Comparison of ENCODE assay signal across 18 cellular contexts in genomic region chr1:87474098-87474497, GRCh38.
A peak's percentile ranks its signal among the peaks of the same experiment; 100 is the strongest.
DNase-seq lines count a peak whose midpoint lies in the region; ATAC-seq and TF ChIP-seq lines count a peak whose summit lies in the region.
"Had no signal": no experiment of that assay in that cellular context is flagged by ENCODE, and none has a peak within 500 bp of the region (broad histone marks: within the 10 kb centered on the region; RNA-seq: fewer than 3 reads in every experiment).

No MANE protein-coding gene starts in this region.

- H3K27me3 Mint-ChIP-seq in HFFc6 (ENCODE audit: insufficient read depth): peaks cover 3% of the 10 kb centered on the region; the same call in 1 of the 2 replicates
- H3K27me3 Mint-ChIP-seq: B cell had no signal

- H3K4me2 ChIP-seq in PC-3 (ENCODE audit: low read length): 0 out of 2 replicates have a peak overlapping the region, but pooled peaks have one; percentile 18

- no peaks in the 10 kb centered on the region for H3K4me1 Mint-ChIP-seq in HFFc6 (ENCODE audit: low read depth)
- H3K4me1 Mint-ChIP-seq: B cell had no signal

- H3K36me3 Mint-ChIP-seq in HFFc6 (ENCODE audit: low read depth): no peaks in the 10 kb centered on the region

- ATAC-seq in PC-3 (no peak), GM21360 (IDR thresholded peaks at IDR 0.05; ENCODE audit: unreplicated experiment) (no peak)

- no peak overlapping the region for H3K9ac ChIP-seq in PC-3 (ENCODE audit: low read length)

- H3K9me3 ChIP-seq in PC-3 (ENCODE audit: low read length): no peaks in the 10 kb centered on the region
- H3K9me3 ChIP-seq: MG63, Peyer's patch had no signal

- no peaks in the 10 kb centered on the region for H3K79me2 ChIP-seq in PC-3 (ENCODE audit: low read length)

- no peaks in the 10 kb centered on the region for H3K36me3 ChIP-seq in PC-3 (ENCODE audit: low read depth, low read length)
- H3K36me3 ChIP-seq: MG63, Peyer's patch had no signal

- peaks cover 3% of the 10 kb centered on the region for H3F3A ChIP-seq in PC-3 (ENCODE audit: low read length, unreplicated experiment)

- TF ChIP-seq CTCF in PC-3 (conservative IDR thresholded peaks at IDR 0.05; ENCODE audit: low read depth, low read length) (no peak), HFFc6 (IDR thresholded peaks at IDR 0.05) (no peak)

- POLR2A ChIA-PET in PC-3 (lab: Charles Lee; ENCODE audit: unreplicated experiment): no interaction called here

- H3K4me3 Mint-ChIP-seq in HFFc6: no peak overlapping the region
- H3K4me3 Mint-ChIP-seq: B cell had no signal

- no peaks in the 10 kb centered on the region for H3K9me2 ChIP-seq in PC-3 (replicated peaks; ENCODE audit: low read length)

- peaks cover 22% of the 10 kb centered on the region for H3K4me1 ChIP-seq in PC-3 (ENCODE audit: insufficient read depth, low read length)
- H3K4me1 ChIP-seq: Peyer's patch had no signal

- H3K27ac Mint-ChIP-seq in HFFc6: no peak overlapping the region
- H3K27ac Mint-ChIP-seq: B cell had no signal

- no peaks in the 10 kb centered on the region for H3K27me3 ChIP-seq in PC-3 (ENCODE audit: low read length)
- H3K27me3 ChIP-seq: MG63, Peyer's patch had no signal

- H4K20me1 ChIP-seq in PC-3 (ENCODE audit: low read length): no peaks in the 10 kb centered on the region

- intact Hi-C loops in PC-3 (cut with micrococcal nuclease): loop anchor here (5.0 to 10.0 kb wide), 3 partner anchors 82 to 481 kb away; no protein-coding TSS in a partner anchor
- intact Hi-C loops in head of caudate nucleus (cut with DNase I): no loop called here

- H3K4me3 ChIP-seq in PC-3 (ENCODE audit: low read length): no peak overlapping the region
- H3K4me3 ChIP-seq: MG63, Peyer's patch had no signal

- DNase-seq in Ammon's horn (ENCODE audit: low spot score): peak; percentile 61
- DNase-seq in PC-3: no peak
- DNase-seq in head of caudate nucleus: peak in 30 of 42 donors; percentile 4 to 63 (median 29)
- DNase-seq in pons (ENCODE audit: low spot score): peak; percentile 71
- no peak for DNase-seq in stimulated activated naive CD4-positive, alpha-beta T cell treated with Interleukin-2 at 50 U/mL for 16 hours (lab: John Stamatoyannopoulos, UW)
- no peak for DNase-seq in A172 (ENCODE audit: low spot score)
- DNase-seq in HFFc6: no peak
- DNase-seq: DMS53, GDM1, Kasumi-1, MG63, NCI-H1417, NCI-H187 treated with DMSO at 0.1 percent for 48 hours, NCI-H2227 treated with DMSO at 0.1 percent for 48 hours, NCI-H510A, Peyer's patch had no signal

- CTCF ChIA-PET in PC-3 (lab: Charles Lee): no interaction called here

- H3K9me3 Mint-ChIP-seq in HFFc6: no peaks in the 10 kb centered on the region

- H3K27ac ChIP-seq in PC-3 (ENCODE audit: low read length): no peak overlapping the region
- H3K27ac ChIP-seq: Peyer's patch had no signal

- BruUV-seq in PC-3 (replicated peaks; lab: Mats Ljungman, UMichigan): no TSS peak

- H2AFZ ChIP-seq in PC-3 (ENCODE audit: low read length): no peak overlapping the region

Comparison
In these comparisons a context has a peak if more than half of its experiments do, and no peak if none do; other contexts are left out.
1. DNase-seq: peak in Ammon's horn (single experiment), head of caudate nucleus (30 of 42) and pons (single experiment); none in PC-3 (single experiment), stimulated activated naive CD4-positive, alpha-beta T cell treated with Interleukin-2 at 50 U/mL for 16 hours (single experiment), A172 (single experiment) and HFFc6 (single experiment).